ENCODE assay signal across 17 cellular contexts in genomic region chr10:119335671-119336353, GRCh38.
DNase-seq lines count a peak whose midpoint lies in the region; ATAC-seq and TF ChIP-seq lines count a peak whose summit lies in the region.
"Had no signal": no experiment of that assay in that cellular context is flagged by ENCODE, and none has a peak within 500 bp of the region (broad histone marks: within the 10 kb centered on the region; RNA-seq: fewer than 3 reads in every experiment).

No MANE protein-coding gene starts in this region.

- no peak for DNase-seq in WERI-Rb-1
- no peak for DNase-seq in esophagus muscularis mucosa (ENCODE audit: extremely low spot score)
- DNase-seq in lung (ENCODE audit: low spot score), result no peak
- DNase-seq in sciatic nerve (ENCODE audit: low spot score), result no peak
- DNase-seq in stimulated activated CD4-positive, alpha-beta T cell treated with anti-CD3 and anti-CD28 coated beads, Interleukin-2, amount 100 ng/mL, for 48 hours, result no peak
- no peak for DNase-seq in NCI-H748 (lab: John Stamatoyannopoulos, UW; ENCODE audit: unreplicated experiment)
- no peak for DNase-seq in NCI-H1694 (lab: John Stamatoyannopoulos, UW)
- no peak for DNase-seq in testis
- DNase-seq: activated CD4-positive, alpha-beta T cell treated with anti-CD3 and anti-CD28 coated beads for 1 hour; activated CD8-positive, alpha-beta memory T cell treated with anti-CD3 and anti-CD28 coated beads, Interleukin-2, amount 50 U/mL, for 4 hours; activated naive CD4-positive, alpha-beta T cell treated with anti-CD3 and anti-CD28 coated beads, Interleukin-2, amount 10 ng/mL, durations not matched to agents 7 days and 5 days; BE2C; erythroblast; RPMI8226; stimulated activated CD4-positive, alpha-beta T cell treated with anti-CD3 and anti-CD28 coated beads, Interleukin-15, amount 100 ng/mL, for 24 hours; T-helper 2 cell had no signal

- H3K27ac ChIP-seq in WERI-Rb-1 (peak overlapping the region; percentile 87; the same call in 1 of the 2 replicates), esophagus muscularis mucosa (replicated peaks in 1 of 4) (peak overlapping the region in 3 of 4 donors; percentile 15 to 48 (median 31)), lung (ENCODE audit: low read depth in 1 of 2, low read length in 1 of 2) (peak overlapping the region; percentile 43 to 71), testis (no peak overlapping the region)
- H3K27ac ChIP-seq: HL-60 had no signal

- H3K27me3 ChIP-seq in WERI-Rb-1 (ENCODE audit: insufficient read depth, low read depth, severe bottlenecking) (no peaks in the 10 kb centered on the region), esophagus muscularis mucosa (no peaks in the 10 kb centered on the region), lung (ENCODE audit: control insufficient read depth, insufficient read depth) (no peaks in the 10 kb centered on the region), testis (no peaks in the 10 kb centered on the region)
- H3K27me3 ChIP-seq: BE2C had no signal

- H3K36me3 ChIP-seq in WERI-Rb-1, result peaks cover 7% of the 10 kb centered on the region; the same call in 1 of the 2 replicates
- H3K36me3 ChIP-seq in esophagus muscularis mucosa, result peaks cover 0 to 20% (median 1%) of the 10 kb centered on the region in 4 donors
- H3K36me3 ChIP-seq in lung (ENCODE audit: control insufficient read depth in 2 of 2, insufficient read depth in 2 of 2, low read length in 2 of 2), result peaks cover 0 to 11% of the 10 kb centered on the region in 2 donors
- H3K36me3 ChIP-seq in testis (ENCODE audit: low read depth, missing control alignments), result no peaks in the 10 kb centered on the region
- H3K36me3 ChIP-seq: BE2C had no signal

- no peaks in the 10 kb centered on the region for H3K9me3 ChIP-seq in WERI-Rb-1 (ENCODE audit: severe bottlenecking)
- no peaks in the 10 kb centered on the region for H3K9me3 ChIP-seq in esophagus muscularis mucosa
- H3K9me3 ChIP-seq in lung (ENCODE audit: control insufficient read depth in 2 of 2, insufficient read depth in 1 of 2, low read length in 1 of 2), result no peaks in the 10 kb centered on the region
- no peaks in the 10 kb centered on the region for H3K9me3 ChIP-seq in testis
- H3K9me3 ChIP-seq: BE2C had no signal

- ATAC-seq in lung (ENCODE audit: insufficient read depth, low FRiP score) (no peak), sciatic nerve (peak; percentile 21)

- intact Hi-C loops in esophagus muscularis mucosa (cut with DNase I), result no loop called here
- intact Hi-C loops in sciatic nerve (cut with DNase I), result no loop called here
- intact Hi-C loops in testis (cut with DNase I; ENCODE audit: low total_unique reads), result no loop called here

- TF ChIP-seq POLR2A in esophagus muscularis mucosa (IDR thresholded peaks at IDR 0.05; ENCODE audit: low read depth), result no peak
- no peak for TF ChIP-seq POLR2A in testis (IDR thresholded peaks at IDR 0.05)

- H3K4me1 ChIP-seq in esophagus muscularis mucosa (peaks cover 36 to 61% (median 44%) of the 10 kb centered on the region in 4 donors), lung (ENCODE audit: control insufficient read depth in 2 of 2, insufficient read depth in 2 of 2, low read length in 2 of 2) (peaks cover 0 to 12% of the 10 kb centered on the region in 2 donors), testis (peaks cover 4% of the 10 kb centered on the region)
- H3K4me1 ChIP-seq: BE2C had no signal

- H3K4me3 ChIP-seq in WERI-Rb-1 (ENCODE audit: low read depth, low read length) (no peak overlapping the region), esophagus muscularis mucosa (no peak overlapping the region), lung (no peak overlapping the region), testis (no peak overlapping the region)

- no peak for TF ChIP-seq EP300 in esophagus muscularis mucosa (IDR thresholded peaks at IDR 0.05)

- TF ChIP-seq CTCF in WERI-Rb-1 (IDR thresholded peaks at IDR 0.05; ENCODE audit: low read depth, low read length), result no peak
- no peak for TF ChIP-seq CTCF in esophagus muscularis mucosa (IDR thresholded peaks at IDR 0.05)
- TF ChIP-seq CTCF in lung (IDR thresholded peaks at IDR 0.05; ENCODE audit: control extremely low read depth, extremely low read depth), result no peak
- no peak for TF ChIP-seq CTCF in testis (IDR thresholded peaks at IDR 0.05)

- WGBS in esophagus muscularis mucosa, result 45% methylated on average over 8 of the region's 10 CpGs
- WGBS in lung, 2 donors, result 60 to 70% methylated on average over 10 of the region's 10 CpGs
- WGBS in testis, 2 donors, result 70 to 81% methylated on average over 10 of the region's 10 CpGs

Comparison
In these comparisons a context has a peak if more than half of its experiments do, and no peak if none do; other contexts are left out.
1. H3K27ac ChIP-seq: peak in WERI-Rb-1 (single experiment), esophagus muscularis mucosa (3 of 4) and lung (2 of 2); none in testis (0 of 2).